Comparison of ENCODE assay signal across 1 cellular context in the genomic region with DNA sequence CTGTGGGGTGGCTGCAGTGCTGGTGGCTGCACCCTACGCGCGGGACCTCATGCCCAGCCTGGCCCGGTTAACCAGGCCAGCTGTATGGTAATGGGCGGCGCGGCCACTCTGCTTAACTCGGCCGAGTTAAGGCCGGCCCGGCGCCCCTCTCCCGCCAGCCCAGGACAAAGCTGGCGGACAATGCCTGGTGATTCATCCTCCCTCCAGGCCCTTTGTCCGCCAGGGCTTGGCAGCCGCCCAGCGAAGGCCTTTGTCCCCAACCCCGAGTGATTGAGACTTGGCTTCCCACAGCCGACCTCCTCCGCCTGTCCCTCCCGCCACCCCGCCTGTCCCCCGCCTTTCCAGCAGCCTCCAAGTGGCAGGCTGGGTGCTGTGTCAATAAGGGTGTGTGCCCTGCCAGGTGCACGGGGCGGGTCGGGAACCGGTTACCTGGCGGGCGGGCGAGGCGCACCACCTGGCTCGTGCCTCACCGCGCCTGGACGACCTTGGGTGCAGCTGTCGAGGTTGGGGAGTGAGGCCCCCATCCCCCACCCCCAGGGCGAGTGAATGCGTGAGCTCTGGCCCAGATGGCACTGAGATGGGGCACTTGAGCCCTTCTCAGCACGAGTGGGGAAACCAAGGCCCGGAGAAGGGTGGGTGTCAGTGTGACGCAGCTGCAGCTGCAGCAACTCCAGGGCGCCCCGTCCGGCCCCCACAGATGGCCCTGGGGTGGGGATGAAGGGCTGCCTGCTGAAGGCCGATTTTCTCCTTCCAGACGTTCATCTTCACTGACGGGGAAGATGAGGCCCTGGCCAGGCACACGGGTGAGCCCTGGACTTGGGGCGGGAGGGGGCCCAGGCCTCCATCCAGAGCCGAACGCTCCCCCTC.
TF ChIP-seq lines count a peak whose summit lies in the region.

No MANE protein-coding gene starts in this region.

TF ChIP-seq in K562, 482 proteins besides CTCF, POLR2A, EP300 and RAD21 (continues in another document):
- TF ChIP-seq, protein P1, sequence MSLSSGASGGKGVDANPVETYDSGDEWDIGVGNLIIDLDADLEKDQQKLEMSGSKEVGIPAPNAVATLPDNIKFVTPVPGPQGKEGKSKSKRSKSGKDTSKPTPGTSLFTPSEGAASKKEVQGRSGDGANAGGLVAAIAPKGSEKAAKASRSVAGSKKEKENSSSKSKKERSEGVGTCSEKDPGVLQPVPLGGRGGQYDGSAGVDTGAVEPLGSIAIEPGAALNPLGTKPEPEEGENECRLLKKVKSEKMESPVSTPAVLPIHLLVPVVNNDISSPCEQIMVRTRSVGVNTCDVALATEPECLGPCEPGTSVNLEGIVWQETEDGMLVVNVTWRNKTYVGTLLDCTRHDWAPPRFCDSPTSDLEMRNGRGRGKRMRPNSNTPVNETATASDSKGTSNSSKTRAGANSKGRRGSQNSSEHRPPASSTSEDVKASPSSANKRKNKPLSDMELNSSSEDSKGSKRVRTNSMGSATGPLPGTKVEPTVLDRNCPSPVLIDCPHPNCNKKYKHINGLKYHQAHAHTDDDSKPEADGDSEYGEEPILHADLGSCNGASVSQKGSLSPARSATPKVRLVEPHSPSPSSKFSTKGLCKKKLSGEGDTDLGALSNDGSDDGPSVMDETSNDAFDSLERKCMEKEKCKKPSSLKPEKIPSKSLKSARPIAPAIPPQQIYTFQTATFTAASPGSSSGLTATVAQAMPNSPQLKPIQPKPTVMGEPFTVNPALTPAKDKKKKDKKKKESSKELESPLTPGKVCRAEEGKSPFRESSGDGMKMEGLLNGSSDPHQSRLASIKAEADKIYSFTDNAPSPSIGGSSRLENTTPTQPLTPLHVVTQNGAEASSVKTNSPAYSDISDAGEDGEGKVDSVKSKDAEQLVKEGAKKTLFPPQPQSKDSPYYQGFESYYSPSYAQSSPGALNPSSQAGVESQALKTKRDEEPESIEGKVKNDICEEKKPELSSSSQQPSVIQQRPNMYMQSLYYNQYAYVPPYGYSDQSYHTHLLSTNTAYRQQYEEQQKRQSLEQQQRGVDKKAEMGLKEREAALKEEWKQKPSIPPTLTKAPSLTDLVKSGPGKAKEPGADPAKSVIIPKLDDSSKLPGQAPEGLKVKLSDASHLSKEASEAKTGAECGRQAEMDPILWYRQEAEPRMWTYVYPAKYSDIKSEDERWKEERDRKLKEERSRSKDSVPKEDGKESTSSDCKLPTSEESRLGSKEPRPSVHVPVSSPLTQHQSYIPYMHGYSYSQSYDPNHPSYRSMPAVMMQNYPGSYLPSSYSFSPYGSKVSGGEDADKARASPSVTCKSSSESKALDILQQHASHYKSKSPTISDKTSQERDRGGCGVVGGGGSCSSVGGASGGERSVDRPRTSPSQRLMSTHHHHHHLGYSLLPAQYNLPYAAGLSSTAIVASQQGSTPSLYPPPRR (CRISPR knock-in tag; IDR thresholded peaks at IDR 0.05; ENCODE audit: borderline replicate concordance), result no peak
- peak; percentile 86 for TF ChIP-seq NFIC (IDR thresholded peaks at IDR 0.05)
- no peak for TF ChIP-seq NCOA2 (IDR thresholded peaks at IDR 0.05; ENCODE audit: partially characterized antibody in 2 of 2)
- TF ChIP-seq CBFB (CRISPR knock-in tag; IDR thresholded peaks at IDR 0.05), result 0 out of 2 replicates have a peak, but pooled peaks have one; percentile 31
- TF ChIP-seq, protein P2, sequence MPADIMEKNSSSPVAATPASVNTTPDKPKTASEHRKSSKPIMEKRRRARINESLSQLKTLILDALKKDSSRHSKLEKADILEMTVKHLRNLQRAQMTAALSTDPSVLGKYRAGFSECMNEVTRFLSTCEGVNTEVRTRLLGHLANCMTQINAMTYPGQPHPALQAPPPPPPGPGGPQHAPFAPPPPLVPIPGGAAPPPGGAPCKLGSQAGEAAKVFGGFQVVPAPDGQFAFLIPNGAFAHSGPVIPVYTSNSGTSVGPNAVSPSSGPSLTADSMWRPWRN (IDR thresholded peaks at IDR 0.05; ENCODE audit: low read depth), result no peak
- TF ChIP-seq, protein P3, sequence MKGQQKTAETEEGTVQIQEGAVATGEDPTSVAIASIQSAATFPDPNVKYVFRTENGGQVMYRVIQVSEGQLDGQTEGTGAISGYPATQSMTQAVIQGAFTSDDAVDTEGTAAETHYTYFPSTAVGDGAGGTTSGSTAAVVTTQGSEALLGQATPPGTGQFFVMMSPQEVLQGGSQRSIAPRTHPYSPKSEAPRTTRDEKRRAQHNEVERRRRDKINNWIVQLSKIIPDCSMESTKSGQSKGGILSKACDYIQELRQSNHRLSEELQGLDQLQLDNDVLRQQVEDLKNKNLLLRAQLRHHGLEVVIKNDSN (CRISPR knock-in tag; IDR thresholded peaks at IDR 0.05), result peak; percentile 24; the same call in 1 of the 2 replicates
- TF ChIP-seq, protein P4, sequence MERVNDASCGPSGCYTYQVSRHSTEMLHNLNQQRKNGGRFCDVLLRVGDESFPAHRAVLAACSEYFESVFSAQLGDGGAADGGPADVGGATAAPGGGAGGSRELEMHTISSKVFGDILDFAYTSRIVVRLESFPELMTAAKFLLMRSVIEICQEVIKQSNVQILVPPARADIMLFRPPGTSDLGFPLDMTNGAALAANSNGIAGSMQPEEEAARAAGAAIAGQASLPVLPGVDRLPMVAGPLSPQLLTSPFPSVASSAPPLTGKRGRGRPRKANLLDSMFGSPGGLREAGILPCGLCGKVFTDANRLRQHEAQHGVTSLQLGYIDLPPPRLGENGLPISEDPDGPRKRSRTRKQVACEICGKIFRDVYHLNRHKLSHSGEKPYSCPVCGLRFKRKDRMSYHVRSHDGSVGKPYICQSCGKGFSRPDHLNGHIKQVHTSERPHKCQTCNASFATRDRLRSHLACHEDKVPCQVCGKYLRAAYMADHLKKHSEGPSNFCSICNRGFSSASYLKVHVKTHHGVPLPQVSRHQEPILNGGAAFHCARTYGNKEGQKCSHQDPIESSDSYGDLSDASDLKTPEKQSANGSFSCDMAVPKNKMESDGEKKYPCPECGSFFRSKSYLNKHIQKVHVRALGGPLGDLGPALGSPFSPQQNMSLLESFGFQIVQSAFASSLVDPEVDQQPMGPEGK (CRISPR knock-in tag; IDR thresholded peaks at IDR 0.05; ENCODE audit: borderline replicate concordance), result no peak
- TF ChIP-seq, protein P5, sequence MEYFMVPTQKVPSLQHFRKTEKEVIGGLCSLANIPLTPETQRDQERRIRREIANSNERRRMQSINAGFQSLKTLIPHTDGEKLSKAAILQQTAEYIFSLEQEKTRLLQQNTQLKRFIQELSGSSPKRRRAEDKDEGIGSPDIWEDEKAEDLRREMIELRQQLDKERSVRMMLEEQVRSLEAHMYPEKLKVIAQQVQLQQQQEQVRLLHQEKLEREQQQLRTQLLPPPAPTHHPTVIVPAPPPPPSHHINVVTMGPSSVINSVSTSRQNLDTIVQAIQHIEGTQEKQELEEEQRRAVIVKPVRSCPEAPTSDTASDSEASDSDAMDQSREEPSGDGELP (CRISPR knock-in tag; IDR thresholded peaks at IDR 0.05; ENCODE audit: borderline replicate concordance), result no peak
- TF ChIP-seq ZNF561 (CRISPR knock-in tag; conservative IDR thresholded peaks at IDR 0.05), result no peak
- no peak for TF ChIP-seq KAT2B (IDR thresholded peaks at IDR 0.05; ENCODE audit: low read depth, low read length)
- TF ChIP-seq STAT5A (IDR thresholded peaks at IDR 0.05; ENCODE audit: borderline replicate concordance, low read length), result no peak
- no peak for TF ChIP-seq SIN3B (IDR thresholded peaks at IDR 0.05; ENCODE audit: low read depth)
- TF ChIP-seq, protein P6, sequence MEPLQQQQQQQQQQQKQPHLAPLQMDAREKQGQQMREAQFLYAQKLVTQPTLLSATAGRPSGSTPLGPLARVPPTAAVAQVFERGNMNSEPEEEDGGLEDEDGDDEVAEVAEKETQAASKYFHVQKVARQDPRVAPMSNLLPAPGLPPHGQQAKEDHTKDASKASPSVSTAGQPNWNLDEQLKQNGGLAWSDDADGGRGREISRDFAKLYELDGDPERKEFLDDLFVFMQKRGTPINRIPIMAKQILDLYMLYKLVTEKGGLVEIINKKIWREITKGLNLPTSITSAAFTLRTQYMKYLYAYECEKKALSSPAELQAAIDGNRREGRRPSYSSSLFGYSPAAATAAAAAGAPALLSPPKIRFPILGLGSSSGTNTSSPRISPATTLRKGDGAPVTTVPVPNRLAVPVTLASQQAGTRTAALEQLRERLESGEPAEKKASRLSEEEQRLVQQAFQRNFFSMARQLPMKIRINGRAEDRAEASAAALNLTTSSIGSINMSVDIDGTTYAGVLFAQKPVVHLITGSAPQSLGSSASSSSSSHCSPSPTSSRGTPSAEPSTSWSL (CRISPR knock-in tag; IDR thresholded peaks at IDR 0.05; ENCODE audit: borderline replicate concordance), result no peak
- TF ChIP-seq EWSR1 (IDR thresholded peaks at IDR 0.05; ENCODE audit: borderline replicate concordance, low read depth, partially characterized antibody), result no peak
- TF ChIP-seq OTX1 (CRISPR knock-in tag; IDR thresholded peaks at IDR 0.05), result no peak
- no peak for TF ChIP-seq MAFF (IDR thresholded peaks at IDR 0.05; ENCODE audit: low read length)
- peak in 1 of 2 experiments; percentile 92; a peak in 1 of 4 replicates for TF ChIP-seq FOXA3 (CRISPR knock-in tag; conservative IDR thresholded peaks at IDR 0.05 in 1 of 2, IDR thresholded peaks at IDR 0.05 in 1 of 2)
- no peak for TF ChIP-seq MEIS2 (IDR thresholded peaks at IDR 0.05; ENCODE audit: partially characterized antibody)
- no peak for TF ChIP-seq SREBF1 (IDR thresholded peaks at IDR 0.05; ENCODE audit: borderline replicate concordance, low read depth, low read length)
- no peak for TF ChIP-seq ZNF436 (CRISPR knock-in tag; IDR thresholded peaks at IDR 0.05)
- TF ChIP-seq ZEB2 (IDR thresholded peaks at IDR 0.05), result no peak
- no peak for TF ChIP-seq YBX1 (IDR thresholded peaks at IDR 0.05)
- no peak for TF ChIP-seq NFRKB (IDR thresholded peaks at IDR 0.05; ENCODE audit: low read depth)
- peak; percentile 45; the same call in 1 of the 2 replicates for TF ChIP-seq EGR1 (conservative IDR thresholded peaks at IDR 0.05)
- peak; percentile 15 for TF ChIP-seq HMGN3 (IDR thresholded peaks at IDR 0.05; ENCODE audit: borderline replicate concordance, extremely low read depth, insufficient read length, low read depth, low read length)
- TF ChIP-seq JUN (IDR thresholded peaks at IDR 0.05; ENCODE audit: borderline replicate concordance, low read depth, low read length), result 0 out of 2 replicates have a peak, but pooled peaks have one; percentile 24
- no peak for TF ChIP-seq JUN (CRISPR knock-in tag; IDR thresholded peaks at IDR 0.05; ENCODE audit: borderline replicate concordance)
- TF ChIP-seq SIRT6 (IDR thresholded peaks at IDR 0.05; ENCODE audit: low read depth, low read length), result no peak
- TF ChIP-seq, protein P7, sequence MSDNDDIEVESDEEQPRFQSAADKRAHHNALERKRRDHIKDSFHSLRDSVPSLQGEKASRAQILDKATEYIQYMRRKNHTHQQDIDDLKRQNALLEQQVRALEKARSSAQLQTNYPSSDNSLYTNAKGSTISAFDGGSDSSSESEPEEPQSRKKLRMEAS (CRISPR knock-in tag; IDR thresholded peaks at IDR 0.05), result peak; percentile 21; the same call in 1 of the 2 replicates
- TF ChIP-seq SMAD3 (CRISPR knock-in tag; conservative IDR thresholded peaks at IDR 0.05), result no peak
- no peak for TF ChIP-seq CREBBP (IDR thresholded peaks at IDR 0.05; ENCODE audit: low read depth, low read length)
- TF ChIP-seq ZNF197 (CRISPR knock-in tag; IDR thresholded peaks at IDR 0.05; ENCODE audit: low read depth), result no peak
- TF ChIP-seq, protein P8, sequence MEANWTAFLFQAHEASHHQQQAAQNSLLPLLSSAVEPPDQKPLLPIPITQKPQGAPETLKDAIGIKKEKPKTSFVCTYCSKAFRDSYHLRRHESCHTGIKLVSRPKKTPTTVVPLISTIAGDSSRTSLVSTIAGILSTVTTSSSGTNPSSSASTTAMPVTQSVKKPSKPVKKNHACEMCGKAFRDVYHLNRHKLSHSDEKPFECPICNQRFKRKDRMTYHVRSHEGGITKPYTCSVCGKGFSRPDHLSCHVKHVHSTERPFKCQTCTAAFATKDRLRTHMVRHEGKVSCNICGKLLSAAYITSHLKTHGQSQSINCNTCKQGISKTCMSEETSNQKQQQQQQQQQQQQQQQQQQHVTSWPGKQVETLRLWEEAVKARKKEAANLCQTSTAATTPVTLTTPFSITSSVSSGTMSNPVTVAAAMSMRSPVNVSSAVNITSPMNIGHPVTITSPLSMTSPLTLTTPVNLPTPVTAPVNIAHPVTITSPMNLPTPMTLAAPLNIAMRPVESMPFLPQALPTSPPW (CRISPR knock-in tag; IDR thresholded peaks at IDR 0.05), result peak; percentile 62
- TF ChIP-seq ARHGAP35 (IDR thresholded peaks at IDR 0.05; ENCODE audit: partially characterized antibody), result no peak
- TF ChIP-seq TCF7 (IDR thresholded peaks at IDR 0.05; ENCODE audit: borderline replicate concordance), result no peak
- TF ChIP-seq ZNF274 (IDR thresholded peaks at IDR 0.05; ENCODE audit: borderline replicate concordance, low read depth, low read length), result no peak
- no peak for TF ChIP-seq PCBP1 (IDR thresholded peaks at IDR 0.05; ENCODE audit: low read depth, low read length, poor library complexity, severe bottlenecking)
- no peak for TF ChIP-seq NFE2 (IDR thresholded peaks at IDR 0.05; ENCODE audit: low read depth)
- TF ChIP-seq, protein P9, sequence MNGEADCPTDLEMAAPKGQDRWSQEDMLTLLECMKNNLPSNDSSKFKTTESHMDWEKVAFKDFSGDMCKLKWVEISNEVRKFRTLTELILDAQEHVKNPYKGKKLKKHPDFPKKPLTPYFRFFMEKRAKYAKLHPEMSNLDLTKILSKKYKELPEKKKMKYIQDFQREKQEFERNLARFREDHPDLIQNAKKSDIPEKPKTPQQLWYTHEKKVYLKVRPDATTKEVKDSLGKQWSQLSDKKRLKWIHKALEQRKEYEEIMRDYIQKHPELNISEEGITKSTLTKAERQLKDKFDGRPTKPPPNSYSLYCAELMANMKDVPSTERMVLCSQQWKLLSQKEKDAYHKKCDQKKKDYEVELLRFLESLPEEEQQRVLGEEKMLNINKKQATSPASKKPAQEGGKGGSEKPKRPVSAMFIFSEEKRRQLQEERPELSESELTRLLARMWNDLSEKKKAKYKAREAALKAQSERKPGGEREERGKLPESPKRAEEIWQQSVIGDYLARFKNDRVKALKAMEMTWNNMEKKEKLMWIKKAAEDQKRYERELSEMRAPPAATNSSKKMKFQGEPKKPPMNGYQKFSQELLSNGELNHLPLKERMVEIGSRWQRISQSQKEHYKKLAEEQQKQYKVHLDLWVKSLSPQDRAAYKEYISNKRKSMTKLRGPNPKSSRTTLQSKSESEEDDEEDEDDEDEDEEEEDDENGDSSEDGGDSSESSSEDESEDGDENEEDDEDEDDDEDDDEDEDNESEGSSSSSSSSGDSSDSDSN (IDR thresholded peaks at IDR 0.05; ENCODE audit: borderline replicate concordance in 1 of 2, low read depth in 2 of 2, low read length in 2 of 2), result no peak; a peak in 1 of 4 replicates
- TF ChIP-seq HDAC2 (IDR thresholded peaks at IDR 0.05), result no peak
- no peak for TF ChIP-seq MYC (IDR thresholded peaks at IDR 0.05; ENCODE audit: low read depth, low read length)
- no peak for TF ChIP-seq MYC (CRISPR knock-in tag; IDR thresholded peaks at IDR 0.05; ENCODE audit: borderline replicate concordance, low read depth)
- no peak for TF ChIP-seq MCM3 (IDR thresholded peaks at IDR 0.05)
- 0 out of 2 replicates have a peak, but pooled peaks have one; percentile 19 for TF ChIP-seq DPF2 (IDR thresholded peaks at IDR 0.05)
